23 cellular contexts compared by ENCODE assay signal in genomic region chr6:67190733-67191132, GRCh38.
"Had no signal": no experiment of that assay in that cellular context is flagged by ENCODE, and none has a peak within 500 bp of the region (broad histone marks: within the 10 kb centered on the region; RNA-seq: fewer than 3 reads in every experiment).

No MANE protein-coding gene starts in this region.

- H3K27ac ChIP-seq: hepatocyte, neural progenitor cell, ovary, right atrium auricular region, sigmoid colon, skin epidermis, stomach, thoracic aorta, transverse colon had no signal

- DNase-seq: effector CD4-positive, alpha-beta T cell; foreskin melanocyte; head of caudate nucleus; left colon; left ventricle myocardium superior; mesenchymal stem cell; midbrain; nucleus accumbens; ovary; sigmoid colon; stimulated activated CD4-positive, alpha-beta T cell treated with anti-CD3 and anti-CD28 coated beads, Interleukin-2, amount 100 ng/mL, for 24 hours; stimulated activated CD4-positive, alpha-beta T cell treated with anti-CD3 and anti-CD28 coated beads, Interleukin-4, amount 100 ng/mL, for 4 hours; stimulated activated naive B cell treated with anti-CD40 and anti-IgM and Interleukin-4, amounts not matched to agents 10 μg/mL and 1 μg/mL and 100 μg/mL, for 72 hours; stomach; substantia nigra; transverse colon had no signal

- H3K27ac Mint-ChIP-seq: natural killer cell treated with Interleukin-12 subunit alpha and Interleukin-12 subunit beta and Interleukin-15 and Interleukin-18, amount 100 ng/mL, for 72 hours; neural progenitor cell; stimulated activated naive B cell treated with anti-CD40 and anti-IgM and Interleukin-4, amounts not matched to agents 10 μg/mL and 1 μg/mL and 100 μg/mL, for 72 hours had no signal

- H3K4me3 ChIP-seq: hepatocyte, lung, neural progenitor cell, ovary, right atrium auricular region, sigmoid colon, skin epidermis, stomach, thoracic aorta, transverse colon had no signal

- H3K9ac ChIP-seq: neural progenitor cell had no signal

- H3K9me3 ChIP-seq: ovary, thoracic aorta had no signal

- H3K4me2 ChIP-seq: hepatocyte, neural progenitor cell had no signal

- ATAC-seq: left colon; left ventricle myocardium superior; natural killer cell treated with Interleukin-12 subunit alpha and Interleukin-12 subunit beta and Interleukin-15 and Interleukin-18, amount 100 ng/mL, for 72 hours had no signal

- H3K4me3 Mint-ChIP-seq: natural killer cell treated with Interleukin-12 subunit alpha and Interleukin-12 subunit beta and Interleukin-15 and Interleukin-18, amount 100 ng/mL, for 72 hours; neural progenitor cell; stimulated activated naive B cell treated with anti-CD40 and anti-IgM and Interleukin-4, amounts not matched to agents 10 μg/mL and 1 μg/mL and 100 μg/mL, for 72 hours had no signal

- H2AFZ ChIP-seq: hepatocyte, neural progenitor cell had no signal

- H3K4me1 ChIP-seq: neural progenitor cell, right atrium auricular region, sigmoid colon, stomach, transverse colon had no signal

- H3K36me3 ChIP-seq: neural progenitor cell, ovary, right atrium auricular region, sigmoid colon, stomach, thoracic aorta, transverse colon had no signal

- H3K27me3 Mint-ChIP-seq: natural killer cell treated with Interleukin-12 subunit alpha and Interleukin-12 subunit beta and Interleukin-15 and Interleukin-18, amount 100 ng/mL, for 72 hours; stimulated activated naive B cell treated with anti-CD40 and anti-IgM and Interleukin-4, amounts not matched to agents 10 μg/mL and 1 μg/mL and 100 μg/mL, for 72 hours had no signal

- H3K27me3 ChIP-seq: hepatocyte, neural progenitor cell, ovary, right atrium auricular region, sigmoid colon, stomach, transverse colon had no signal

- H3K36me3 Mint-ChIP-seq: natural killer cell treated with Interleukin-12 subunit alpha and Interleukin-12 subunit beta and Interleukin-15 and Interleukin-18, amount 100 ng/mL, for 72 hours; neural progenitor cell; stimulated activated naive B cell treated with anti-CD40 and anti-IgM and Interleukin-4, amounts not matched to agents 10 μg/mL and 1 μg/mL and 100 μg/mL, for 72 hours had no signal

- H3K79me2 ChIP-seq: hepatocyte had no signal

- H3K4me1 Mint-ChIP-seq: neural progenitor cell had no signal
